ENCODE assay signal across 16 cellular contexts in genomic region chr20:50717974-50718761, GRCh38. TPM values are rescaled to one million over a fixed set of nuclear protein-coding genes. Genes with fewer than 3 reads are reported as not detected.
DNase-seq lines count a peak whose midpoint lies in the region; ATAC-seq, FAIRE-seq and TF ChIP-seq lines count a peak whose summit lies in the region.
"Had no signal": no experiment of that assay in that cellular context is flagged by ENCODE, and none has a peak within 500 bp of the region (broad histone marks: within the 10 kb centered on the region; RNA-seq: fewer than 3 reads in every experiment).

No MANE protein-coding gene starts in this region.

- no peaks in the 10 kb centered on the region for H3K9me2 ChIP-seq in HCT116 (ENCODE audit: insufficient read depth)
- H3K9me2 ChIP-seq in OCI-LY1 (ENCODE audit: low read depth, low read length), result no peaks in the 10 kb centered on the region

- no peak for FAIRE-seq in small intestine (lab: Jason Lieb, UNC)
- FAIRE-seq: frontal cortex, keratinocyte had no signal

- H2AFZ ChIP-seq in HCT116 (ENCODE audit: low read depth, low read length, poor library complexity, severe bottlenecking), result peak overlapping the region; percentile 72
- H2AFZ ChIP-seq in OCI-LY1 (ENCODE audit: low read length), result no peak overlapping the region
- no peak overlapping the region for H2AFZ ChIP-seq in fibroblast of lung (ENCODE audit: low read length)

- H3F3A ChIP-seq in OCI-LY1 (ENCODE audit: insufficient read depth, low read length), result no peaks in the 10 kb centered on the region

- no peak for TF ChIP-seq POLR2A in HCT116 (IDR thresholded peaks at IDR 0.05; ENCODE audit: borderline replicate concordance, extremely low read depth, insufficient read depth, insufficient read length)

- peaks cover 18 to 75% of the 10 kb centered on the region in 2 experiments; a peak in 3 of 4 replicates for H3K4me1 ChIP-seq in HCT116 (ENCODE audit: control insufficient read depth in 1 of 2, insufficient read depth in 2 of 2, low read length in 2 of 2)
- H3K4me1 ChIP-seq in OCI-LY1 (ENCODE audit: insufficient read depth, low read length, severe bottlenecking), result no peaks in the 10 kb centered on the region
- no peaks in the 10 kb centered on the region for H3K4me1 ChIP-seq in fibroblast of lung (ENCODE audit: control insufficient read depth, extremely low read depth, insufficient read depth, low read length)
- H3K4me1 ChIP-seq in small intestine (ENCODE audit: control insufficient read depth in 2 of 2, insufficient read depth in 1 of 2, low read depth in 1 of 2, low read length in 1 of 2), result no peaks in the 10 kb centered on the region

- H3K9me3 Mint-ChIP-seq in T-cell, result no peaks in the 10 kb centered on the region
- H3K9me3 Mint-ChIP-seq: activated T-helper 17 cell treated with anti-CD3 and anti-CD28 coated beads, Interleukin-2, amount 50 U/mL, for 72 hours had no signal

- H3K27me3 Mint-ChIP-seq in T-cell, result peaks cover 14 to 15% of the 10 kb centered on the region in 2 donors

- WGBS in small intestine, 3 donors, result 66 to 71% (median 67%) methylated on average over 13 of the region's 13 CpGs

- H3K4me3 Mint-ChIP-seq in T-cell, result no peak overlapping the region
- H3K4me3 Mint-ChIP-seq: activated T-helper 17 cell treated with anti-CD3 and anti-CD28 coated beads, Interleukin-2, amount 50 U/mL, for 72 hours had no signal

- H3K9me3 ChIP-seq in HCT116 (ENCODE audit: control insufficient read depth in 1 of 2, insufficient read depth in 1 of 2, low read depth in 1 of 2, low read length in 2 of 2) (no peaks in the 10 kb centered on the region), OCI-LY1 (ENCODE audit: low read length) (no peaks in the 10 kb centered on the region), fibroblast of lung (ENCODE audit: control insufficient read depth, insufficient read depth, low read depth, low read length) (no peaks in the 10 kb centered on the region), small intestine (ENCODE audit: control insufficient read depth, low read depth) (no peaks in the 10 kb centered on the region)
- H3K9me3 ChIP-seq: right atrium auricular region had no signal

- TF ChIP-seq CTCF in HCT116 (IDR thresholded peaks at IDR 0.05 in 2 of 3, conservative IDR thresholded peaks at IDR 0.05 in 1 of 3; ENCODE audit: borderline replicate concordance in 1 of 3, insufficient read depth in 1 of 3, low read depth in 2 of 3, low read length in 2 of 3), result peak in 2 of 3 experiments; percentile 5 to 27; a peak in 1 of 6 replicates
- TF ChIP-seq CTCF in OCI-LY1 (IDR thresholded peaks at IDR 0.05; ENCODE audit: low read length), result peak; percentile 21; the same call in 1 of the 2 replicates
- TF ChIP-seq CTCF in fibroblast of lung (conservative IDR thresholded peaks at IDR 0.05 in 1 of 2, IDR thresholded peaks at IDR 0.05 in 1 of 2; ENCODE audit: low read depth in 1 of 2, low read length in 2 of 2), result peak; percentile 3 to 7

- peak overlapping the region; percentile 13; the same call in 1 of the 2 replicates for H3K4me2 ChIP-seq in HCT116 (ENCODE audit: low read length)
- no peak overlapping the region for H3K4me2 ChIP-seq in OCI-LY1 (ENCODE audit: low read length)
- no peak overlapping the region for H3K4me2 ChIP-seq in fibroblast of lung (ENCODE audit: extremely low read depth, insufficient read depth, low read length)

- intact Hi-C loops in HCT116 (cut with micrococcal nuclease), result no loop called here

- no peaks in the 10 kb centered on the region for H3K79me2 ChIP-seq in HCT116 (ENCODE audit: insufficient read depth, low read length)
- H3K79me2 ChIP-seq in OCI-LY1 (ENCODE audit: insufficient read depth, low read length), result no peaks in the 10 kb centered on the region
- H3K79me2 ChIP-seq in fibroblast of lung (ENCODE audit: control insufficient read depth, insufficient read depth, low read length), result no peaks in the 10 kb centered on the region

- H3K9ac ChIP-seq in HCT116 (ENCODE audit: low read length) (no peak overlapping the region), OCI-LY1 (ENCODE audit: low read length) (no peak overlapping the region), fibroblast of lung (ENCODE audit: insufficient read depth, low read length) (no peak overlapping the region)

- H4K20me1 ChIP-seq in HCT116 (ENCODE audit: insufficient read depth) (no peaks in the 10 kb centered on the region), OCI-LY1 (ENCODE audit: insufficient read depth, low read length) (no peaks in the 10 kb centered on the region), fibroblast of lung (ENCODE audit: control insufficient read depth, extremely low read depth, insufficient read depth, low read length) (no peaks in the 10 kb centered on the region)

- no TSS peak for BruUV-seq in HCT116 (replicated peaks; lab: Mats Ljungman, UMichigan)

- RAD21 ChIA-PET in HCT116 (lab: Charles Lee; ENCODE audit: low non-redundant PET in 1 of 2, low total read pairs in 2 of 2, uncharacterized antibody in 2 of 2, unreplicated experiment in 2 of 2), result interaction anchor here in 1 of 2 experiments (1.5 kb wide), 1 partner anchor 92 kb away, joined by 4 read pairs; no protein-coding TSS in a partner anchor

- no peaks in the 10 kb centered on the region for H3K4me1 Mint-ChIP-seq in T-cell
- H3K4me1 Mint-ChIP-seq: activated T-helper 17 cell treated with anti-CD3 and anti-CD28 coated beads, Interleukin-2, amount 50 U/mL, for 72 hours had no signal

- no peaks in the 10 kb centered on the region for H3K27me3 ChIP-seq in HCT116 (ENCODE audit: insufficient read depth, low read length)
- H3K27me3 ChIP-seq in OCI-LY1 (ENCODE audit: insufficient read depth, low read length), result no peaks in the 10 kb centered on the region
- H3K27me3 ChIP-seq in fibroblast of lung (ENCODE audit: control insufficient read depth, insufficient read depth, low read length), result no peaks in the 10 kb centered on the region
- H3K27me3 ChIP-seq in small intestine (ENCODE audit: control insufficient read depth in 2 of 2, insufficient read depth in 2 of 2, low read length in 2 of 2), result no peaks in the 10 kb centered on the region
- H3K27me3 ChIP-seq: right atrium auricular region had no signal

- no peak for DNase-seq in HCT116 (ENCODE audit: low read depth, low spot score)
- DNase-seq in fibroblast of lung (ENCODE audit: low read depth in 2 of 2), result no peak
- peak; percentile 23 for DNase-seq in small intestine
- no peak for DNase-seq in COLO829 (ENCODE audit: low spot score)
- no peak for DNase-seq in T-cell
- DNase-seq: COR-L47, KBM-7, NCI-H187 treated with DMSO at 0.1 percent for 48 hours had no signal

- H3K4me3 ChIP-seq in HCT116 (replicated peaks in 1 of 2; ENCODE audit: low read depth in 1 of 2, low read length in 2 of 2) (no peak overlapping the region), OCI-LY1 (ENCODE audit: low read depth, low read length, poor library complexity, severe bottlenecking) (no peak overlapping the region), fibroblast of lung (replicated peaks in 1 of 4; ENCODE audit: control extremely low read depth in 1 of 4, insufficient read depth in 1 of 4, low read depth in 3 of 4, low read length in 4 of 4) (no peak overlapping the region), small intestine (ENCODE audit: low read depth in 1 of 2, low read length in 2 of 2) (no peak overlapping the region)
- H3K4me3 ChIP-seq: dorsolateral prefrontal cortex, right atrium auricular region had no signal

- H3K36me3 Mint-ChIP-seq in T-cell, result no peaks in the 10 kb centered on the region

- peak; percentile 45; the same call in 1 of the 2 replicates for TF ChIP-seq RAD21 in HCT116 (IDR thresholded peaks at IDR 0.05; ENCODE audit: low read depth)

- H3K27ac ChIP-seq in HCT116 (ENCODE audit: low read depth, low read length) (no peak overlapping the region), OCI-LY1 (ENCODE audit: low read depth, low read length, poor library complexity, severe bottlenecking) (no peak overlapping the region), fibroblast of lung (ENCODE audit: insufficient read depth, low read length) (no peak overlapping the region), small intestine (ENCODE audit: low read depth in 1 of 2, low read length in 1 of 2) (no peak overlapping the region)
- H3K27ac ChIP-seq: dorsolateral prefrontal cortex had no signal

- peak; percentile 64 for ATAC-seq in HCT116
- no peak for ATAC-seq in GM21390 (IDR thresholded peaks at IDR 0.05; ENCODE audit: unreplicated experiment)
- no peak for ATAC-seq in T-cell (replicated peaks in 1 of 4)
- ATAC-seq: activated T-helper 17 cell treated with anti-CD3 and anti-CD28 coated beads, Interleukin-2, amount 50 U/mL, for 72 hours had no signal

- no peak overlapping the region for H3K27ac Mint-ChIP-seq in T-cell
- H3K27ac Mint-ChIP-seq: activated T-helper 17 cell treated with anti-CD3 and anti-CD28 coated beads, Interleukin-2, amount 50 U/mL, for 72 hours had no signal

- CTCF ChIA-PET in HCT116 (lab: Charles Lee), result interaction anchor here (1.0 to 2.0 kb wide), 4 partner anchors 10 to 92 kb away, joined by 3 to 8 read pairs (median 4); no protein-coding TSS in a partner anchor
- CTCF ChIA-PET in T-cell (lab: Charles Lee), result interaction anchor here in 1 of 2 donors (0.6 kb wide), 1 partner anchor 33 kb away, joined by 3 read pairs; no protein-coding TSS in a partner anchor

- H3K36me3 ChIP-seq in HCT116 (ENCODE audit: control insufficient read depth in 1 of 2, insufficient read depth in 2 of 2, low read length in 2 of 2) (no peaks in the 10 kb centered on the region), OCI-LY1 (ENCODE audit: insufficient read depth, low read length) (no peaks in the 10 kb centered on the region), fibroblast of lung (ENCODE audit: control insufficient read depth, insufficient read depth, low read length) (no peaks in the 10 kb centered on the region), small intestine (ENCODE audit: control insufficient read depth in 2 of 2, insufficient read depth in 2 of 2, low read length in 2 of 2) (no peaks in the 10 kb centered on the region)
- H3K36me3 ChIP-seq: right atrium auricular region had no signal

- POLR2A ChIA-PET in HCT116 (lab: Charles Lee), result interaction anchor here (0.6 to 3.1 kb wide), 4 partner anchors 10 to 402 kb away, joined by 3 to 14 read pairs (median 4); partner anchors contain the start of gene PARD6B
- POLR2A ChIA-PET in T-cell (lab: Charles Lee), result no interaction called here

RNA-seq across cellular contexts. Expression of gene PARD6B, which starts 13.2 kb away (rescaled TPM):
- total RNA-seq in HCT116 (2021; ENCODE audit: unreplicated experiment), result 41.3 TPM
- polyA plus RNA-seq in HCT116 (2012), result 3.1 and 5.0 TPM in 2 replicates
- total RNA-seq in fibroblast of lung, result 0.83 and 1.0 TPM in 2 replicates
- 0.23 and 0.30 TPM in 2 replicates for polyA plus RNA-seq in fibroblast of lung
- 0.12 and 0.17 TPM in 2 replicates for polyA plus RNA-seq in fibroblast of lung (2012)
- 0.07 TPM in 1 of 2 replicates, not detected in the other for polyA minus RNA-seq in fibroblast of lung (ENCODE audit: low replicate concordance)
- 1 to 10 TPM; 2.4 to 9.2 (median 8.9) TPM for polyA plus RNA-seq in small intestine
- 10 to 100 TPM in 2 of 5 donors, 1 to 10 TPM in 3; 5.9 to 12.4 (median 9.4) TPM for total RNA-seq in T-cell

RNA-seq across cellular contexts. Expression of gene RIPOR3, which starts 26.8 kb away (rescaled TPM):
- total RNA-seq in HCT116 (2021; ENCODE audit: unreplicated experiment) (0.22 TPM), fibroblast of lung (4.1 and 4.9 TPM in 2 replicates), T-cell (under 1 TPM; 0.25 to 0.88 (median 0.42) TPM)
- 0.14 and 0.20 TPM in 2 replicates for polyA plus RNA-seq in HCT116 (2012)
- polyA plus RNA-seq in fibroblast of lung (1.1 and 2.0 TPM in 2 replicates), small intestine (10 to 100 TPM in 1 of 3 donors, 1 to 10 TPM in 1, under 1 TPM in 1; 0.22 to 10.9 (median 1.9) TPM)
- polyA plus RNA-seq in fibroblast of lung (2012), result 1.0 and 1.7 TPM in 2 replicates
- 1.3 and 3.6 TPM in 2 replicates for polyA minus RNA-seq in fibroblast of lung (ENCODE audit: low replicate concordance)
- total RNA-seq: activated T-helper 17 cell treated with anti-CD3 and anti-CD28 coated beads, Interleukin-2, amount 50 U/mL, for 72 hours; T-helper 1 cell treated with Interleukin-12 subunit alpha and Interleukin-12 subunit beta and Interleukin-4 antibody, amounts not matched to agents 30 ng/mL and 1 ng/mL, for 36 hours had no signal
